22 cellular contexts compared by ENCODE assay signal in genomic region chr3:49263490-49263889, GRCh38. TPM values are rescaled to one million over a fixed set of nuclear protein-coding genes. Genes with fewer than 3 reads are reported as not detected.
DNase-seq lines count a peak whose midpoint lies in the region; ATAC-seq and TF ChIP-seq lines count a peak whose summit lies in the region.
"Had no signal": no experiment of that assay in that cellular context is flagged by ENCODE, and none has a peak within 500 bp of the region (broad histone marks: within the 10 kb centered on the region; RNA-seq: fewer than 3 reads in every experiment).

No MANE protein-coding gene starts in this region.

- TF ChIP-seq POLR2A in adrenal gland (IDR thresholded peaks at IDR 0.05): no peak
- no peak for TF ChIP-seq POLR2A in spleen (IDR thresholded peaks at IDR 0.05)

- WGBS in adrenal gland, 4 donors: 18 to 71% (median 67%) methylated on average over 1 to 2 of the region's 2 CpGs
- WGBS in spleen, 5 donors: 86 to 100% (median 95%) methylated on average over 2 of the region's 2 CpGs

- H3K27ac ChIP-seq in RWPE1: 0 out of 2 replicates have a peak overlapping the region, but pooled peaks have one; percentile 6
- peak overlapping the region in 3 of 5 donors; percentile 57 to 88 (median 62) for H3K27ac ChIP-seq in adrenal gland
- H3K27ac ChIP-seq in spleen: peak overlapping the region in 1 of 8 donors; percentile 16
- H3K27ac ChIP-seq: SJCRH30 had no signal

- H3K4me1 Mint-ChIP-seq in stimulated activated effector memory CD8-positive, alpha-beta T cell treated with anti-CD3 and anti-CD28 coated beads, Interleukin-12 subunit alpha, Interleukin-12 subunit beta, amount 100 ng/mL, for 72 hours: no peaks in the 10 kb centered on the region
- no peaks in the 10 kb centered on the region for H3K4me1 Mint-ChIP-seq in activated naive CD4-positive, alpha-beta T cell treated with anti-CD3 and anti-CD28 coated beads, Interleukin-2, amount 10 ng/mL, durations not matched to agents 7 days and 5 days
- H3K4me1 Mint-ChIP-seq: GM23338 had no signal

- TF ChIP-seq CTCF in RWPE1 (conservative IDR thresholded peaks at IDR 0.05; ENCODE audit: low read depth) (no peak), adrenal gland (IDR thresholded peaks at IDR 0.05) (no peak), spleen (IDR thresholded peaks at IDR 0.05 in 8 of 11, conservative IDR thresholded peaks at IDR 0.05 in 3 of 11) (no peak)

- H3K27me3 ChIP-seq in adrenal gland: no peaks in the 10 kb centered on the region
- H3K27me3 ChIP-seq in spleen (replicated peaks in 1 of 7): no peaks in the 10 kb centered on the region
- H3K27me3 ChIP-seq: SJCRH30 had no signal

- no peak overlapping the region for H3K4me3 ChIP-seq in adrenal gland
- H3K4me3 ChIP-seq in spleen: no peak overlapping the region
- H3K4me3 ChIP-seq: GM23338, HAP-1, SJCRH30 had no signal

- DNase-seq in RWPE1 (ENCODE audit: low spot score) (no peak), adrenal gland (peak in 6 of 7 donors; percentile 44 to 79 (median 62)), foreskin melanocyte (peak; percentile 68), spleen (peak; percentile 4)
- DNase-seq in stimulated activated effector memory CD8-positive, alpha-beta T cell treated with anti-CD3 and anti-CD28 coated beads, Interleukin-12 subunit alpha, Interleukin-12 subunit beta, amount 100 ng/mL, for 72 hours (ENCODE audit: low spot score in 2 of 2): no peak
- DNase-seq in activated naive CD4-positive, alpha-beta T cell treated with anti-CD3 and anti-CD28 coated beads, Interleukin-2, amount 10 ng/mL, durations not matched to agents 7 days and 5 days: no peak
- DNase-seq in central memory CD4-positive, alpha-beta T cell: no peak
- DNase-seq: CD4-positive, CD25-positive, alpha-beta regulatory T cell; COR-L47; DMS 273 treated with DMSO at 0.1 percent for 48 hours; KG1; NCI-H1105; NCI-H146; NCI-H2029; NCI-H226; NCI-H524; NCI-H774; NK-92 treated with Interleukin-12 subunit alpha and Interleukin-12 subunit beta, amount 100 ng/mL, for 24 hours; SJCRH30 had no signal

- CTCF ChIA-PET in RWPE1 (lab: Yijun Ruan, JAX): interaction anchor here (0.7 kb wide), 1 partner anchor 19 kb away, joined by 4 read pairs; no protein-coding TSS in a partner anchor
- CTCF ChIA-PET in activated naive CD4-positive, alpha-beta T cell treated with anti-CD3 and anti-CD28 coated beads, Interleukin-2, amount 10 ng/mL, durations not matched to agents 7 days and 5 days (lab: Charles Lee): interaction anchor here (1.7 kb wide), 1 partner anchor 92 kb away, joined by 3 read pairs; the partner anchor contains the start of gene KLHDC8B

- H3K36me3 Mint-ChIP-seq in stimulated activated effector memory CD8-positive, alpha-beta T cell treated with anti-CD3 and anti-CD28 coated beads, Interleukin-12 subunit alpha, Interleukin-12 subunit beta, amount 100 ng/mL, for 72 hours: no peaks in the 10 kb centered on the region
- H3K36me3 Mint-ChIP-seq in activated naive CD4-positive, alpha-beta T cell treated with anti-CD3 and anti-CD28 coated beads, Interleukin-2, amount 10 ng/mL, durations not matched to agents 7 days and 5 days: peaks cover 7% of the 10 kb centered on the region

- no peaks in the 10 kb centered on the region for H3K9me3 Mint-ChIP-seq in stimulated activated effector memory CD8-positive, alpha-beta T cell treated with anti-CD3 and anti-CD28 coated beads, Interleukin-12 subunit alpha, Interleukin-12 subunit beta, amount 100 ng/mL, for 72 hours
- no peaks in the 10 kb centered on the region for H3K9me3 Mint-ChIP-seq in activated naive CD4-positive, alpha-beta T cell treated with anti-CD3 and anti-CD28 coated beads, Interleukin-2, amount 10 ng/mL, durations not matched to agents 7 days and 5 days
- H3K9me3 Mint-ChIP-seq: CD4-positive, CD25-positive, alpha-beta regulatory T cell; GM23338 had no signal

- peaks cover 14 to 28% of the 10 kb centered on the region in 2 donors for H3K4me1 ChIP-seq in adrenal gland (replicated peaks in 1 of 2)
- peaks cover 0 to 3% (median 0%) of the 10 kb centered on the region in 6 donors for H3K4me1 ChIP-seq in spleen
- H3K4me1 ChIP-seq: HAP-1, SJCRH30 had no signal

- ATAC-seq in stimulated activated effector memory CD8-positive, alpha-beta T cell treated with anti-CD3 and anti-CD28 coated beads, Interleukin-12 subunit alpha, Interleukin-12 subunit beta, amount 100 ng/mL, for 72 hours: no peak
- no peak for ATAC-seq in GM18868 (IDR thresholded peaks at IDR 0.05; ENCODE audit: unreplicated experiment)
- ATAC-seq: GM23338 had no signal

- no peak overlapping the region for H3K4me3 Mint-ChIP-seq in stimulated activated effector memory CD8-positive, alpha-beta T cell treated with anti-CD3 and anti-CD28 coated beads, Interleukin-12 subunit alpha, Interleukin-12 subunit beta, amount 100 ng/mL, for 72 hours
- no peak overlapping the region for H3K4me3 Mint-ChIP-seq in activated naive CD4-positive, alpha-beta T cell treated with anti-CD3 and anti-CD28 coated beads, Interleukin-2, amount 10 ng/mL, durations not matched to agents 7 days and 5 days
- H3K4me3 Mint-ChIP-seq: CD4-positive, CD25-positive, alpha-beta regulatory T cell; GM23338 had no signal

- intact Hi-C loops in adrenal gland (cut with DNase I): no loop called here
- intact Hi-C loops in spleen (cut with DNase I; ENCODE audit: low total_unique reads): no loop called here

- H3K9me3 ChIP-seq in adrenal gland (replicated peaks in 1 of 3) (no peaks in the 10 kb centered on the region), spleen (no peaks in the 10 kb centered on the region)
- H3K9me3 ChIP-seq: HAP-1, SJCRH30 had no signal

- H3K36me3 ChIP-seq in adrenal gland (replicated peaks in 1 of 2) (no peaks in the 10 kb centered on the region), spleen (peaks cover 0 to 12% (median 0%) of the 10 kb centered on the region in 6 donors)
- H3K36me3 ChIP-seq: HAP-1, SJCRH30 had no signal

- POLR2A ChIA-PET in RWPE1 (lab: Yijun Ruan, JAX; ENCODE audit: low non-redundant PET): no interaction called here

- no peak overlapping the region for H3K27ac Mint-ChIP-seq in stimulated activated effector memory CD8-positive, alpha-beta T cell treated with anti-CD3 and anti-CD28 coated beads, Interleukin-12 subunit alpha, Interleukin-12 subunit beta, amount 100 ng/mL, for 72 hours
- no peak overlapping the region for H3K27ac Mint-ChIP-seq in activated naive CD4-positive, alpha-beta T cell treated with anti-CD3 and anti-CD28 coated beads, Interleukin-2, amount 10 ng/mL, durations not matched to agents 7 days and 5 days
- H3K27ac Mint-ChIP-seq: CD4-positive, CD25-positive, alpha-beta regulatory T cell; GM23338 had no signal

- H3K27me3 Mint-ChIP-seq in activated naive CD4-positive, alpha-beta T cell treated with anti-CD3 and anti-CD28 coated beads, Interleukin-2, amount 10 ng/mL, durations not matched to agents 7 days and 5 days: no peaks in the 10 kb centered on the region
- H3K27me3 Mint-ChIP-seq: CD4-positive, CD25-positive, alpha-beta regulatory T cell had no signal

RNA-seq across cellular contexts. Expression of gene C3orf62, which starts 13.5 kb away (rescaled TPM):
- total RNA-seq in adrenal gland (1 to 10 TPM; 3.4 to 7.4 (median 5.0) TPM), spleen (10 to 100 TPM in 3 of 7 donors, 1 to 10 TPM in 4; 7.6 to 15.0 (median 9.3) TPM)
- polyA plus RNA-seq in adrenal gland (10 to 100 TPM in 2 of 3 donors, 1 to 10 TPM in 1; 7.9 to 17.9 (median 15.1) TPM), spleen (1 to 10 TPM; 4.1 to 8.1 (median 8.0) TPM)

Comparison
In these comparisons a context has a peak if more than half of its experiments do, and no peak if none do; other contexts are left out.
1. DNase-seq: peak in adrenal gland (6 of 7), foreskin melanocyte (single experiment) and spleen (single experiment); none in RWPE1 (single experiment), stimulated activated effector memory CD8-positive, alpha-beta T cell treated with anti-CD3 and anti-CD28 coated beads, Interleukin-12 subunit alpha, Interleukin-12 subunit beta, amount 100 ng/mL, for 72 hours (0 of 2), activated naive CD4-positive, alpha-beta T cell treated with anti-CD3 and anti-CD28 coated beads, Interleukin-2, amount 10 ng/mL, durations not matched to agents 7 days and 5 days (single experiment) and central memory CD4-positive, alpha-beta T cell (single experiment).